ENCODE assay signal across 1 cellular context in genomic region chr19:57849666-57850473, GRCh38.
TF ChIP-seq lines count a peak whose summit lies in the region.

TSS of gene ZNF587 (plus strand) at chr19:57849859. CDS start at chr19:57850039, 180 bp downstream.

TF ChIP-seq in HEK293, 187 proteins besides CTCF, POLR2A, EP300 and RAD21 (continued from another document):
- peak; percentile 40 for TF ChIP-seq ZSCAN4 (tag by site-specific recombination; IDR thresholded peaks at IDR 0.05)
- peak; percentile 55; the same call in 1 of the 2 replicates for TF ChIP-seq ZNF518A (tag by site-specific recombination; conservative IDR thresholded peaks at IDR 0.05; ENCODE audit: low read depth)
- peak; percentile 28; the same call in 1 of the 2 replicates for TF ChIP-seq ZNF692 (tag by site-specific recombination; IDR thresholded peaks at IDR 0.05)
- TF ChIP-seq ZBTB21 (tag by site-specific recombination; IDR thresholded peaks at IDR 0.05): 0 out of 2 replicates have a peak, but pooled peaks have one; percentile 12
- 0 out of 2 replicates have a peak, but pooled peaks have one; percentile 32 for TF ChIP-seq YY2 (tag by site-specific recombination; IDR thresholded peaks at IDR 0.05)
- peak; percentile 97; the same call in 1 of the 2 replicates for TF ChIP-seq HOXC10 (CRISPR knock-in tag; IDR thresholded peaks at IDR 0.05)
- peak; percentile 57 for TF ChIP-seq SP3 (tag by site-specific recombination; IDR thresholded peaks at IDR 0.05)
- TF ChIP-seq ZNF76 (tag by site-specific recombination; IDR thresholded peaks at IDR 0.05; ENCODE audit: borderline replicate concordance, low read depth): peak; percentile 88
- TF ChIP-seq HOXD13 (CRISPR knock-in tag; IDR thresholded peaks at IDR 0.05; ENCODE audit: borderline replicate concordance): peak; percentile 57; the same call in 1 of the 2 replicates
- 0 out of 2 replicates have a peak, but pooled peaks have one; percentile 23 for TF ChIP-seq ZNF580 (tag by site-specific recombination; IDR thresholded peaks at IDR 0.05)
- TF ChIP-seq ZBTB17 (tag by site-specific recombination; IDR thresholded peaks at IDR 0.05): peak; percentile 78
- peak; percentile 28 for TF ChIP-seq ZBTB26 (tag by site-specific recombination; optimal IDR thresholded peaks at IDR 0.05)
- TF ChIP-seq ZNF629 (tag by site-specific recombination; IDR thresholded peaks at IDR 0.05): peak; percentile 20; the same call in 1 of the 2 replicates
